8 cellular contexts compared by ENCODE assay signal in genomic region chr4:86496094-86497060, GRCh38.
DNase-seq lines count a peak whose midpoint lies in the region; ATAC-seq and FAIRE-seq lines count a peak whose summit lies in the region.

No MANE protein-coding gene starts in this region.

- H3K36me3 Mint-ChIP-seq in activated CD8-positive, alpha-beta T cell treated with anti-CD3 and anti-CD28 coated beads, Interleukin-2, amount 10 ng/mL, durations not matched to agents 7 days and 5 days (ENCODE audit: low read depth): no peaks in the 10 kb centered on the region

- no peak for FAIRE-seq in small intestine (lab: Jason Lieb, UNC)

- H3K4me3 ChIP-seq in small intestine (ENCODE audit: low read depth in 1 of 2, low read length in 2 of 2): no peak overlapping the region

- no peak for ATAC-seq in activated CD8-positive, alpha-beta T cell treated with anti-CD3 and anti-CD28 coated beads, Interleukin-2, amount 10 ng/mL, durations not matched to agents 7 days and 5 days
- ATAC-seq in HG02973 (IDR thresholded peaks at IDR 0.05; ENCODE audit: unreplicated experiment) (no peak), HG03342 (IDR thresholded peaks at IDR 0.05; ENCODE audit: unreplicated experiment) (no peak)

- CTCF ChIA-PET in activated CD8-positive, alpha-beta T cell treated with anti-CD3 and anti-CD28 coated beads, Interleukin-2, amount 10 ng/mL, durations not matched to agents 7 days and 5 days (lab: Charles Lee): interaction anchor here (0.6 to 4.8 kb wide), 23 partner anchors 9 to 597 kb away, joined by 3 to 31 read pairs (median 4); partner anchors contain the start of gene C4orf36

- H3K27ac ChIP-seq in small intestine (ENCODE audit: low read depth in 1 of 2, low read length in 1 of 2): no peak overlapping the region

- WGBS in small intestine, 3 donors: 29 to 39% (median 39%) methylated on average over 5 of the region's 5 CpGs

- H3K9me3 ChIP-seq in small intestine (ENCODE audit: control insufficient read depth, low read depth): no peaks in the 10 kb centered on the region

- POLR2A ChIA-PET in activated CD8-positive, alpha-beta T cell treated with anti-CD3 and anti-CD28 coated beads, Interleukin-2, amount 10 ng/mL, durations not matched to agents 7 days and 5 days (lab: Charles Lee): no interaction called here

- no peaks in the 10 kb centered on the region for H3K36me3 ChIP-seq in small intestine (ENCODE audit: control insufficient read depth in 2 of 2, insufficient read depth in 2 of 2, low read length in 2 of 2)

- H3K4me1 Mint-ChIP-seq in activated CD8-positive, alpha-beta T cell treated with anti-CD3 and anti-CD28 coated beads, Interleukin-2, amount 10 ng/mL, durations not matched to agents 7 days and 5 days (ENCODE audit: low read depth): peaks cover 21% of the 10 kb centered on the region

- H3K27me3 ChIP-seq in small intestine (ENCODE audit: control insufficient read depth in 2 of 2, insufficient read depth in 2 of 2, low read length in 2 of 2): no peaks in the 10 kb centered on the region

- H3K9me3 Mint-ChIP-seq in activated CD8-positive, alpha-beta T cell treated with anti-CD3 and anti-CD28 coated beads, Interleukin-2, amount 10 ng/mL, durations not matched to agents 7 days and 5 days (ENCODE audit: insufficient read depth): no peaks in the 10 kb centered on the region

- DNase-seq in AG08396 (ENCODE audit: low spot score): peak; percentile 40
- DNase-seq in GDM1 (lab: John Stamatoyannopoulos, UW): peak; percentile 6
- peak; percentile 7 for DNase-seq in NCI-H1048 (lab: John Stamatoyannopoulos, UW)
- peak; percentile 36 for DNase-seq in activated CD8-positive, alpha-beta T cell treated with anti-CD3 and anti-CD28 coated beads, Interleukin-2, amount 10 ng/mL, durations not matched to agents 7 days and 5 days
- peak; percentile 14 for DNase-seq in glomerular endothelial cell (ENCODE audit: extremely low read depth, low read depth, low spot score)
- peak; percentile 31 for DNase-seq in small intestine

- no peak overlapping the region for H3K4me3 Mint-ChIP-seq in activated CD8-positive, alpha-beta T cell treated with anti-CD3 and anti-CD28 coated beads, Interleukin-2, amount 10 ng/mL, durations not matched to agents 7 days and 5 days

- no peak overlapping the region for H3K27ac Mint-ChIP-seq in activated CD8-positive, alpha-beta T cell treated with anti-CD3 and anti-CD28 coated beads, Interleukin-2, amount 10 ng/mL, durations not matched to agents 7 days and 5 days

- no peaks in the 10 kb centered on the region for H3K4me1 ChIP-seq in small intestine (ENCODE audit: control insufficient read depth in 2 of 2, insufficient read depth in 1 of 2, low read depth in 1 of 2, low read length in 1 of 2)

- peaks cover 2% of the 10 kb centered on the region for H3K27me3 Mint-ChIP-seq in activated CD8-positive, alpha-beta T cell treated with anti-CD3 and anti-CD28 coated beads, Interleukin-2, amount 10 ng/mL, durations not matched to agents 7 days and 5 days (ENCODE audit: low read depth)
